8 cellular contexts compared by ENCODE assay signal in genomic region chr11:15826826-15827225, GRCh38.
DNase-seq lines count a peak whose midpoint lies in the region; ATAC-seq and TF ChIP-seq lines count a peak whose summit lies in the region.

No MANE protein-coding gene starts in this region.

- H4K20me1 ChIP-seq in PC-9 (ENCODE audit: insufficient read depth), result no peaks in the 10 kb centered on the region

- peak; percentile 67 for TF ChIP-seq CTCF in PC-9 (conservative IDR thresholded peaks at IDR 0.05)
- peak; percentile 48 for TF ChIP-seq CTCF in fibroblast of the aortic adventitia (IDR thresholded peaks at IDR 0.05; ENCODE audit: insufficient read depth, low read length)
- TF ChIP-seq CTCF in psoas muscle (IDR thresholded peaks at IDR 0.05), result peak; percentile 50

- 0 out of 2 replicates have a peak overlapping the region, but pooled peaks have one; percentile 10 for H3K4me2 ChIP-seq in PC-9

- H3K9me3 ChIP-seq in PC-9 (ENCODE audit: insufficient read depth, low read depth) (no peaks in the 10 kb centered on the region), psoas muscle (no peaks in the 10 kb centered on the region)

- H3F3A ChIP-seq in PC-9 (ENCODE audit: insufficient read depth, low read depth), result no peaks in the 10 kb centered on the region

- DNase-seq in activated CD8-positive, alpha-beta memory T cell treated with anti-CD3 and anti-CD28 coated beads, Interleukin-2, amount 50 U/mL, for 48 hours, result peak; percentile 72
- no peak for DNase-seq in activated CD8-positive, alpha-beta memory T cell treated with anti-CD3 and anti-CD28 coated beads, Interleukin-2, amount 50 U/mL, for 4 hours
- DNase-seq in PC-9, result peak; percentile 39 to 45
- DNase-seq in fibroblast of the aortic adventitia (ENCODE audit: low read depth), result no peak
- peak; percentile 33 to 64 for DNase-seq in psoas muscle
- no peak for DNase-seq in NOMO-1 treated with DMSO at 0.1 percent for 48 hours (lab: John Stamatoyannopoulos, UW; ENCODE audit: unreplicated experiment)

- POLR2A ChIA-PET in PC-9 (lab: Charles Lee; ENCODE audit: unreplicated experiment), result no interaction called here

- H3K27me3 ChIP-seq in PC-9 (ENCODE audit: insufficient read depth, low read depth), result no peaks in the 10 kb centered on the region
- no peaks in the 10 kb centered on the region for H3K27me3 ChIP-seq in psoas muscle (ENCODE audit: insufficient read depth in 3 of 3, low read length in 2 of 3)

- intact Hi-C loops in PC-9 (cut with micrococcal nuclease; ENCODE audit: unreplicated experiment), result loop anchor here (1.0 kb wide), 1 partner anchor 779 kb away; no protein-coding TSS in a partner anchor
- intact Hi-C loops in psoas muscle (cut with DNase I), result no loop called here

- H3K4me1 ChIP-seq in PC-9 (replicated peaks; ENCODE audit: insufficient read depth) (peaks cover 14% of the 10 kb centered on the region), psoas muscle (peaks cover 14% of the 10 kb centered on the region)

- no peaks in the 10 kb centered on the region for H3K79me2 ChIP-seq in PC-9 (ENCODE audit: low read depth)

- H3K36me3 ChIP-seq in PC-9 (ENCODE audit: low read depth) (no peaks in the 10 kb centered on the region), psoas muscle (ENCODE audit: insufficient read depth in 1 of 2, low read depth in 1 of 2) (no peaks in the 10 kb centered on the region)

- CTCF ChIA-PET in PC-9 (lab: Charles Lee), result no interaction called here

- H3K27ac ChIP-seq in PC-9 (no peak overlapping the region), psoas muscle (no peak overlapping the region)

- BruUV-seq in PC-9 (replicated peaks; lab: Mats Ljungman, UMichigan), result no TSS peak

- ATAC-seq in HG02798 (IDR thresholded peaks at IDR 0.05; ENCODE audit: poor library complexity, unreplicated experiment) (peak; percentile 53), psoas muscle (peak; percentile 43 to 80 (median 70)), HG02588 (IDR thresholded peaks at IDR 0.05; ENCODE audit: unreplicated experiment) (no peak)

- H3K4me3 ChIP-seq in PC-9 (no peak overlapping the region), fibroblast of the aortic adventitia (ENCODE audit: low read depth, low read length) (no peak overlapping the region), psoas muscle (no peak overlapping the region)

- no peaks in the 10 kb centered on the region for H3K9me2 ChIP-seq in PC-9 (ENCODE audit: insufficient read depth)

- H2AFZ ChIP-seq in PC-9, result no peak overlapping the region

Comparison
In these comparisons a context has a peak if more than half of its experiments do, and no peak if none do; other contexts are left out.
1. DNase-seq: peak in activated CD8-positive, alpha-beta memory T cell treated with anti-CD3 and anti-CD28 coated beads, Interleukin-2, amount 50 U/mL, for 48 hours (single experiment), PC-9 (2 of 2) and psoas muscle (2 of 2); none in activated CD8-positive, alpha-beta memory T cell treated with anti-CD3 and anti-CD28 coated beads, Interleukin-2, amount 50 U/mL, for 4 hours (single experiment), fibroblast of the aortic adventitia (single experiment) and NOMO-1 treated with DMSO at 0.1 percent for 48 hours (single experiment).
2. Peak in every context shown above with its lines, with median percentiles within 50 percentile points of each other: CTCF ChIP-seq.